ENCODE assay signal across 1 cellular context in the genomic region with DNA sequence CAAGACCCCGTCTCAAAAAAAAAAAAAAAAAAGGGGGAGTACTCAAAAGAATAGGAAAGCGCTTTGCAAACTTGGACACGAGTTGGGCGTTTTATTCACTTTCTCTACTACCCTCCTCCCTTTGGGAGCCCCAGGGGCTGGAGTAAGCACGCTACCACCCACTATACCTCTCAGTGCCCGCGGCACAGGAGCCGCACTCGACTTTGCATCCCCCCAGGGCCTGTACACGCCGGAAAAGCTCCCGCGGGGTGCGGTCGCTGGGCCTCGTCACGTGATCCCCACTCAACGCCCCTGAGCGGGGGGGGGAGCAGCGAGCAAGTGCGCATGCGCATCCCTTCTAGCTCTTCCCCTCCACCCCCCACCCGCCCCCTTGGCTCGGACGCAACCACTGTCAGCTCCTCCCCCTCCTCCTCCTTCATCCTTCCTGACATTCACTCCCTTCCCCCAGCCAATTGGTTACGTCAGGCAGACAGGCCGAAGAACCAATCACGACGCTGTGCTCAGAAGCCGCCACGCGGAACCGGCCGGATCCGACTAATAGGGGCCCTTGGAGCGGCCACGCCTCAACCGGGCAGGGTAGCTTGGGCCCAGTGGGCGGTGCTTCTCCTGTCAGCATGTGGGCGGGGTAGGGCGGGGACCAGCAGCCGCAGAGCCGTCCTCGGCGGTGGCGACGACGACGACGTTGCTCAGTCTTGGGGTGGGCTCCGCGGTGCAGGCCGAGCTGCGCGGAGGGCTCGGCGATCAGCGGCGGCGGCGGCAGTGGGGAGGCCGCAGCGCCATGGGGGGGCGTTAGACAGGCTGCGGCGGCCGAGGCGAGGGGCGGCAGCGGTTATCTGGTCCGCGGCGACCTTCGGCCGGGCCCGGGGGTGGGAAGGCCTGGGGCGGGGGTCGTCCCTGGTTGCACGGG.
A peak's percentile ranks its signal among the peaks of the same experiment; 100 is the strongest.
TF ChIP-seq lines count a peak whose summit lies in the region.

TSS of gene HAPSTR1 (plus strand) at position 685 of the 907 bp plus-strand sequence. CDS start 401 bp downstream, outside the sequence.

TF ChIP-seq in SK-N-SH, 30 proteins besides CTCF, POLR2A, EP300 and RAD21 (continued from another document):
- TF ChIP-seq, protein P1, sequence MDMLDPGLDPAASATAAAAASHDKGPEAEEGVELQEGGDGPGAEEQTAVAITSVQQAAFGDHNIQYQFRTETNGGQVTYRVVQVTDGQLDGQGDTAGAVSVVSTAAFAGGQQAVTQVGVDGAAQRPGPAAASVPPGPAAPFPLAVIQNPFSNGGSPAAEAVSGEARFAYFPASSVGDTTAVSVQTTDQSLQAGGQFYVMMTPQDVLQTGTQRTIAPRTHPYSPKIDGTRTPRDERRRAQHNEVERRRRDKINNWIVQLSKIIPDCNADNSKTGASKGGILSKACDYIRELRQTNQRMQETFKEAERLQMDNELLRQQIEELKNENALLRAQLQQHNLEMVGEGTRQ (IDR thresholded peaks at IDR 0.05; ENCODE audit: borderline replicate concordance, low read depth, low read length), result peak; percentile 72; the same call in 1 of the 2 replicates
- TF ChIP-seq GATA2 (CRISPR knock-in tag; IDR thresholded peaks at IDR 0.05) (no peak), EZH2phosphoT487 (IDR thresholded peaks at IDR 0.05; ENCODE audit: borderline replicate concordance, low read depth) (no peak), TCF12 (IDR thresholded peaks at IDR 0.05) (no peak), REST (IDR thresholded peaks at IDR 0.05; ENCODE audit: low read depth, low read length) (peak; percentile 60; the same call in 1 of the 2 replicates), RCOR1 (IDR thresholded peaks at IDR 0.05; ENCODE audit: low read length) (no peak), JUND (IDR thresholded peaks at IDR 0.05) (no peak), MAX (IDR thresholded peaks at IDR 0.05; ENCODE audit: low read depth) (peak; percentile 77), MXI1 (IDR thresholded peaks at IDR 0.05; ENCODE audit: low read depth, low read length) (peak; percentile 74), NFIC (IDR thresholded peaks at IDR 0.05; ENCODE audit: borderline replicate concordance) (no peak; the same call in 1 of the 2 replicates), RXRA (IDR thresholded peaks at IDR 0.05; ENCODE audit: borderline replicate concordance, low read depth) (no peak), RFX5 (IDR thresholded peaks at IDR 0.05; ENCODE audit: low read length) (peak; percentile 90), TAF1 (IDR thresholded peaks at IDR 0.05; ENCODE audit: borderline replicate concordance, low read depth, low read length) (peak; percentile 99), NRF1 (IDR thresholded peaks at IDR 0.05; ENCODE audit: low read depth, low read length) (peak; percentile 64)
